Comparison of ENCODE assay signal across 8 cellular contexts in genomic region chr2:47174731-47175361, GRCh38. TPM values are rescaled to one million over a fixed set of nuclear protein-coding genes. Genes with fewer than 3 reads are reported as not detected.
DNase-seq lines count a peak whose midpoint lies in the region; ATAC-seq and FAIRE-seq lines count a peak whose summit lies in the region.

No MANE protein-coding gene starts in this region.

- no peak overlapping the region for H2AFZ ChIP-seq in mesenchymal stem cell (ENCODE audit: low read depth, low read length)

- H4K91ac ChIP-seq in mesenchymal stem cell (ENCODE audit: low read length), result no peak overlapping the region

- H3K9me3 Mint-ChIP-seq in dendritic cell treated with granulocyte-macrophage colony-stimulating factor and Interleukin-4, amounts not matched to agents 40 ng/mL and 50 ng/mL, for 4 days, result no peaks in the 10 kb centered on the region

- H4K8ac ChIP-seq in mesenchymal stem cell (ENCODE audit: low read length), result no peak overlapping the region

- peak overlapping the region; percentile 64 for H2AK5ac ChIP-seq in mesenchymal stem cell (ENCODE audit: low read length, severe bottlenecking)

- no peaks in the 10 kb centered on the region for H3K27me3 ChIP-seq in mesenchymal stem cell (ENCODE audit: control insufficient read depth in 1 of 2, insufficient read depth in 1 of 2, low read length in 2 of 2)
- H3K27me3 ChIP-seq in thymus (ENCODE audit: control insufficient read depth, insufficient read depth), result no peaks in the 10 kb centered on the region

- 0% methylated on average over 11 of the region's 15 CpGs for WGBS in mesenchymal stem cell
- under 1% methylated on average over 15 of the region's 15 CpGs for WGBS in thymus

- no peak overlapping the region for H2BK12ac ChIP-seq in mesenchymal stem cell (ENCODE audit: low read length in 2 of 2)

- H2BK120ac ChIP-seq in mesenchymal stem cell (ENCODE audit: low read depth, low read length), result no peak overlapping the region

- ATAC-seq in HG03432 (IDR thresholded peaks at IDR 0.05; ENCODE audit: unreplicated experiment), result no peak
- ATAC-seq in GM19397 (IDR thresholded peaks at IDR 0.05; ENCODE audit: unreplicated experiment), result no peak

- H3K23ac ChIP-seq in mesenchymal stem cell (ENCODE audit: low read length in 2 of 2), result no peak overlapping the region

- H3K27ac ChIP-seq in mesenchymal stem cell (ENCODE audit: low read length, poor library complexity, severe bottlenecking) (peak overlapping the region; percentile 98), thymus (ENCODE audit: low read depth) (peak overlapping the region; percentile 98)

- peaks cover 48% of the 10 kb centered on the region for H3K36me3 Mint-ChIP-seq in dendritic cell treated with granulocyte-macrophage colony-stimulating factor and Interleukin-4, amounts not matched to agents 40 ng/mL and 50 ng/mL, for 4 days (ENCODE audit: low read depth)

- H3K79me1 ChIP-seq in mesenchymal stem cell (replicated peaks; ENCODE audit: low read length, poor library complexity, severe bottlenecking), result peaks cover 5% of the 10 kb centered on the region

- H3K14ac ChIP-seq in mesenchymal stem cell (ENCODE audit: low read length in 2 of 2), result peak overlapping the region in 1 of 2 experiments; percentile 18

- H2BK15ac ChIP-seq in mesenchymal stem cell (ENCODE audit: low read depth, poor library complexity, severe bottlenecking), result no peak overlapping the region

- no peaks in the 10 kb centered on the region for H3K27me3 Mint-ChIP-seq in dendritic cell treated with granulocyte-macrophage colony-stimulating factor and Interleukin-4, amounts not matched to agents 40 ng/mL and 50 ng/mL, for 4 days

- peak overlapping the region; percentile 99 for H3K27ac Mint-ChIP-seq in dendritic cell treated with granulocyte-macrophage colony-stimulating factor and Interleukin-4, amounts not matched to agents 40 ng/mL and 50 ng/mL, for 4 days

- H3K4me2 ChIP-seq in mesenchymal stem cell (ENCODE audit: low read length, poor library complexity, severe bottlenecking), result peak overlapping the region; percentile 55

- peak overlapping the region; percentile 87 for H3K4me3 Mint-ChIP-seq in dendritic cell treated with granulocyte-macrophage colony-stimulating factor and Interleukin-4, amounts not matched to agents 40 ng/mL and 50 ng/mL, for 4 days

- H3K4me1 ChIP-seq in mesenchymal stem cell (ENCODE audit: control insufficient read depth, insufficient read depth, low read depth, low read length) (no peaks in the 10 kb centered on the region), thymus (ENCODE audit: control insufficient read depth, insufficient read depth, low read length) (peaks cover 24% of the 10 kb centered on the region)

- H3K9ac ChIP-seq in mesenchymal stem cell (ENCODE audit: low read length), result peak overlapping the region; percentile 99

- H3K4ac ChIP-seq in mesenchymal stem cell (ENCODE audit: low read depth in 1 of 2, low read length in 2 of 2), result peak overlapping the region in 1 of 2 experiments; percentile 58

- DNase-seq in D341Med (ENCODE audit: low spot score), result peak; percentile 41
- DNase-seq in HTR-8/SVneo (ENCODE audit: insufficient read length, low spot score), result peak; percentile 46
- DNase-seq in SK-N-DZ (ENCODE audit: low spot score), result peak; percentile 27
- peak; percentile 67 for DNase-seq in mesenchymal stem cell

- intact Hi-C loops in dendritic cell treated with granulocyte-macrophage colony-stimulating factor and Interleukin-4, amounts not matched to agents 40 ng/mL and 50 ng/mL, for 4 days (cut with micrococcal nuclease), result no loop called here

- H3K36me3 ChIP-seq in mesenchymal stem cell (ENCODE audit: control insufficient read depth in 1 of 2, insufficient read depth in 2 of 2, low read depth in 1 of 2, low read length in 2 of 2), result peaks cover 0 to 22% of the 10 kb centered on the region in 2 experiments
- H3K36me3 ChIP-seq in thymus (ENCODE audit: control insufficient read depth, insufficient read depth), result peaks cover 7% of the 10 kb centered on the region

- peak overlapping the region; percentile 89 to 94 for H3K18ac ChIP-seq in mesenchymal stem cell (ENCODE audit: low read depth in 1 of 2, low read length in 2 of 2)

- H3K4me3 ChIP-seq in mesenchymal stem cell (ENCODE audit: insufficient read depth in 1 of 2, low read depth in 1 of 2, low read length in 2 of 2) (peak overlapping the region; percentile 90 to 92), thymus (ENCODE audit: low read length) (peak overlapping the region; percentile 90)

- peak overlapping the region; percentile 14 for H2BK5ac ChIP-seq in mesenchymal stem cell (ENCODE audit: low read depth, low read length, poor library complexity, severe bottlenecking)

- no peak for FAIRE-seq in HTR-8/SVneo (lab: Jason Lieb, UNC)

- H3K9me3 ChIP-seq in mesenchymal stem cell (ENCODE audit: control insufficient read depth, low read length) (no peaks in the 10 kb centered on the region), thymus (ENCODE audit: control insufficient read depth) (no peaks in the 10 kb centered on the region)

- H3K4me1 Mint-ChIP-seq in dendritic cell treated with granulocyte-macrophage colony-stimulating factor and Interleukin-4, amounts not matched to agents 40 ng/mL and 50 ng/mL, for 4 days (ENCODE audit: low read depth), result peaks cover 47% of the 10 kb centered on the region

RNA-seq across cellular contexts. Expression of gene CALM2, which starts 1.5 kb away (rescaled TPM):
- polyA plus RNA-seq in SK-N-DZ (2014; cell fraction: cytosol; rRNA removed), result 1,110 and 1,253 TPM in 2 replicates
- 583 and 964 TPM in 2 replicates for polyA plus RNA-seq in SK-N-DZ (2014; cell fraction: nucleus; rRNA removed)
- polyA plus RNA-seq in mesenchymal stem cell (2013, experiment 1 of 2), result 708 TPM
- polyA plus RNA-seq in mesenchymal stem cell (2013, experiment 2 of 2), result 761 TPM
- 602 TPM for polyA plus RNA-seq in thymus

RNA-seq across cellular contexts. Expression of gene STPG4, which starts 19.7 kb away (rescaled TPM):
- not detected in 2 replicates for polyA plus RNA-seq in SK-N-DZ (2014; cell fraction: cytosol; rRNA removed)
- 0.22 TPM in 1 of 2 replicates, not detected in the other for polyA plus RNA-seq in SK-N-DZ (2014; cell fraction: nucleus; rRNA removed)
- 0.06 TPM for polyA plus RNA-seq in mesenchymal stem cell (2013, experiment 1 of 2)
- 0.05 TPM for polyA plus RNA-seq in mesenchymal stem cell (2013, experiment 2 of 2)
- 0.05 TPM for polyA plus RNA-seq in thymus
